Comparison of ENCODE assay signal across 8 cellular contexts in genomic region chr16:10940501-10941079, GRCh38. TPM values are rescaled to one million over a fixed set of nuclear protein-coding genes. Genes with fewer than 3 reads are reported as not detected.
DNase-seq lines count a peak whose midpoint lies in the region; ATAC-seq, FAIRE-seq and TF ChIP-seq lines count a peak whose summit lies in the region.

No MANE protein-coding gene starts in this region.

- no peak for TF ChIP-seq CTCF in omental fat pad (IDR thresholded peaks at IDR 0.05)

- FAIRE-seq in GM18507 (lab: Jason Lieb, UNC) = peak; percentile 21

- DNase-seq in GM18507 (ENCODE audit: extremely low spot score, insufficient read length, low read depth) (no peak), SK-MEL-5 (ENCODE audit: low read depth, low spot score) (peak; percentile 59), fibroblast of peridontal ligament (ENCODE audit: extremely low read depth) (peak; percentile 47), posterior vena cava (ENCODE audit: low spot score) (peak; percentile 77), omental fat pad (ENCODE audit: low spot score) (no peak), mucosa of gallbladder (ENCODE audit: low spot score) (no peak)

- in situ Hi-C loops in SK-MEL-5 (cut with HindIII; ENCODE audit: low pct_unique_long_range_greater_than_20kb, low sequenced_read_pairs) = loop anchor here (10.0 kb wide), 1 partner anchor 196 kb away; the partner anchor contains the start of gene NUBP1

- intact Hi-C loops in posterior vena cava (cut with DNase I) = loop anchor here in 1 of 2 donors (5.0 kb wide), 1 partner anchor 1768 kb away; no protein-coding TSS in a partner anchor

- ATAC-seq in omental fat pad (ENCODE audit: low FRiP score) (no peak), HG02588 (IDR thresholded peaks at IDR 0.05; ENCODE audit: unreplicated experiment) (no peak), HG02970 (IDR thresholded peaks at IDR 0.05; ENCODE audit: low FRiP score, unreplicated experiment) (no peak)

RNA-seq across cellular contexts. Expression of gene DEXI, which starts 1.7 kb away (rescaled TPM):
- 47.6 and 52.8 TPM in 2 replicates for total RNA-seq in SK-MEL-5 (2014; rRNA removed; shearing (Covaris generic))
- polyA plus RNA-seq in SK-MEL-5 (2015; cell fraction: cytosol; rRNA removed) = 52.8 and 60.6 TPM in 2 replicates
- polyA plus RNA-seq in SK-MEL-5 (2015; cell fraction: nucleus; rRNA removed) = 22.2 and 23.7 TPM in 2 replicates
- 10 to 100 TPM; 36.0 to 39.8 TPM for total RNA-seq in posterior vena cava
- 10 to 100 TPM; 56.8 to 71.5 (median 64.5) TPM for total RNA-seq in omental fat pad
- 41.3 TPM for total RNA-seq in mucosa of gallbladder

RNA-seq across cellular contexts. Expression of gene CLEC16A, which starts 3.8 kb away (rescaled TPM):
- total RNA-seq in SK-MEL-5 (2014; rRNA removed; shearing (Covaris generic)) = 8.0 TPM in 2 replicates
- 11.6 and 14.9 TPM in 2 replicates for polyA plus RNA-seq in SK-MEL-5 (2015; cell fraction: cytosol; rRNA removed)
- 11.8 and 13.7 TPM in 2 replicates for polyA plus RNA-seq in SK-MEL-5 (2015; cell fraction: nucleus; rRNA removed)
- 10 to 100 TPM; 19.4 to 20.1 TPM for total RNA-seq in posterior vena cava
- 10 to 100 TPM; 24.0 to 36.9 (median 29.5) TPM for total RNA-seq in omental fat pad
- total RNA-seq in mucosa of gallbladder = 27.6 TPM

Comparison
In these comparisons a context has a peak if more than half of its experiments do, and no peak if none do; other contexts are left out.
1. DNase-seq: peak in SK-MEL-5 (single experiment), fibroblast of peridontal ligament (single experiment) and posterior vena cava (single experiment); none in GM18507 (single experiment), omental fat pad (single experiment) and mucosa of gallbladder (single experiment).